31 cellular contexts compared by ENCODE assay signal in the genomic region with DNA sequence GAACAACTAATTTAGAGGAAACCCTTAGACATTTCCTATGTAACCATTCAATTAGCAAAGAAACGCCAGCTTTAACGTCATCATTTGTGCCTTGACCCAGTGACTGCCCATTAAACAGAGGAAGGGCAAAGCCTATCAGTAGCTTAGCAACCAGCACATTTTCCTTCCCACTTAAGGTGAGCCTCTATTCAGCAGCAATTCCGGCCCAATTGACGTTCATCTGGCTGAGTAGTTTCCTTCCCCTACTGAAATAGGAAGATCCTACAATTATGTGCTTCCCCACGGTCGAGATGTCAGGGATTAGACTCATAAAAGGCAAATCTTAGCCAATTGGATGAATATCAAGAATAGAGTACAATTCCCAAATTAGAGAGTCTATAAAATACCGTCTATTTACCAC.
A peak's percentile ranks its signal among the peaks of the same experiment; 100 is the strongest.
DNase-seq lines count a peak whose midpoint lies in the region; ATAC-seq, FAIRE-seq and TF ChIP-seq lines count a peak whose summit lies in the region.
"Had no signal": no experiment of that assay in that cellular context is flagged by ENCODE, and none has a peak within 500 bp of the region (broad histone marks: within the 10 kb centered on the region; RNA-seq: fewer than 3 reads in every experiment).

No MANE protein-coding gene starts in this region.

- ATAC-seq in Right ventricle myocardium inferior (no peak), gastroesophageal sphincter (peak; percentile 72)
- ATAC-seq: A549; activated T-cell treated with anti-CD3 and anti-CD28 coated beads, Interleukin-2, amount 50 U/mL, for 72 hours; CD8-positive, alpha-beta T cell; foreskin keratinocyte; natural killer cell treated with Interleukin-12 subunit alpha and Interleukin-12 subunit beta and Interleukin-15 and Interleukin-18, amount 100 ng/mL, for 72 hours had no signal

- H3K27me3 ChIP-seq in left ventricle myocardium inferior (ENCODE audit: low read depth): no peaks in the 10 kb centered on the region
- H3K27me3 ChIP-seq in gastroesophageal sphincter: no peaks in the 10 kb centered on the region
- no peaks in the 10 kb centered on the region for H3K27me3 ChIP-seq in osteoblast (ENCODE audit: insufficient read depth, low read length)
- H3K27me3 ChIP-seq: breast epithelium, foreskin keratinocyte, sigmoid colon, SJCRH30, vagina had no signal

- no peak overlapping the region for H3K4me2 ChIP-seq in osteoblast (ENCODE audit: insufficient read depth, low read length)
- H3K4me2 ChIP-seq: A549, KMS-11 had no signal

- TF ChIP-seq EP300 in gastroesophageal sphincter (IDR thresholded peaks at IDR 0.05): no peak

- H3K27ac ChIP-seq in left ventricle myocardium inferior (replicated peaks) (peak overlapping the region; percentile 48), gastroesophageal sphincter (no peak overlapping the region), osteoblast (ENCODE audit: low read depth, low read length) (no peak overlapping the region)
- H3K27ac ChIP-seq: A549, foreskin keratinocyte, KMS-11, sigmoid colon, SJCRH30, vagina had no signal

- no peak for TF ChIP-seq POLR2A in gastroesophageal sphincter (IDR thresholded peaks at IDR 0.05)

- TF ChIP-seq CTCF in left ventricle myocardium inferior (IDR thresholded peaks at IDR 0.05; ENCODE audit: borderline replicate concordance) (no peak), gastroesophageal sphincter (IDR thresholded peaks at IDR 0.05) (no peak), osteoblast (IDR thresholded peaks at IDR 0.05; ENCODE audit: extremely low read depth, low read depth, low read length) (no peak)

- no peak overlapping the region for H3K4me3 ChIP-seq in left ventricle myocardium inferior
- H3K4me3 ChIP-seq in gastroesophageal sphincter: no peak overlapping the region
- no peak overlapping the region for H3K4me3 ChIP-seq in osteoblast (ENCODE audit: insufficient read depth, low read length)
- H3K4me3 ChIP-seq: A549, breast epithelium, lower lobe of right lung, sigmoid colon, SJCRH30, vagina had no signal

- H3K36me3 ChIP-seq in left ventricle myocardium inferior: no peaks in the 10 kb centered on the region
- H3K36me3 ChIP-seq in gastroesophageal sphincter: no peaks in the 10 kb centered on the region
- H3K36me3 ChIP-seq in osteoblast (ENCODE audit: insufficient read depth, low read length): no peaks in the 10 kb centered on the region
- H3K36me3 ChIP-seq: breast epithelium, lower lobe of right lung, sigmoid colon, SJCRH30, vagina had no signal

- DNase-seq in left ventricle myocardium inferior (no peak), Right ventricle myocardium inferior (ENCODE audit: missing footprints) (no peak), osteoblast (ENCODE audit: insufficient read length, low spot score, missing footprints) (no peak), NCI-H1694 treated with DMSO at 0.1 percent for 48 hours (lab: John Stamatoyannopoulos, UW) (no peak), frontal cortex (ENCODE audit: low spot score in 2 of 2) (no peak), superior temporal gyrus (ENCODE audit: extremely low spot score) (no peak)
- DNase-seq in activated CD4-positive, alpha-beta T cell treated with anti-CD3 and anti-CD28 coated beads, Interleukin-2, amount 50 U/mL, for 48 hours: no peak
- DNase-seq: activated CD4-positive, alpha-beta T cell treated with anti-CD3 and anti-CD28 coated beads, Interleukin-2, amount 50 U/mL, for 1 hour; activated naive CD4-positive, alpha-beta T cell; activated T-cell treated with anti-CD3 and anti-CD28 coated beads, Interleukin-2, amount 50 U/mL, for 72 hours; CD8-positive, alpha-beta T cell; effector CD4-positive, alpha-beta T cell; foreskin keratinocyte; hypothalamus; lower lobe of right lung; MM.1S; NCI-H1436 treated with DMSO at 0.1 percent for 48 hours; NCI-H2107; NCI-H510A treated with DMSO at 0.1 percent for 48 hours; sigmoid colon; SJCRH30; stimulated activated CD4-positive, alpha-beta T cell treated with anti-CD3 and anti-CD28 coated beads, Interleukin-15, amount 100 ng/mL, for 24 hours; stimulated activated naive CD4-positive, alpha-beta T cell had no signal

- no peaks in the 10 kb centered on the region for H3K9me3 ChIP-seq in left ventricle myocardium inferior (replicated peaks)
- H3K9me3 ChIP-seq in gastroesophageal sphincter: no peaks in the 10 kb centered on the region
- H3K9me3 ChIP-seq in osteoblast (ENCODE audit: low read depth, low read length): no peaks in the 10 kb centered on the region
- H3K9me3 ChIP-seq: A549, breast epithelium, lower lobe of right lung, sigmoid colon, vagina had no signal

- H3K79me2 ChIP-seq in osteoblast (ENCODE audit: insufficient read depth, low read length): no peaks in the 10 kb centered on the region

- H2AFZ ChIP-seq in osteoblast (ENCODE audit: low read length): peak overlapping the region; percentile 2

- no peak for FAIRE-seq in frontal cortex (lab: Jason Lieb, UNC)
- FAIRE-seq: A549, GM12892, RCC 7860 had no signal

- H4K20me1 ChIP-seq in osteoblast (ENCODE audit: insufficient read depth, low read length): no peaks in the 10 kb centered on the region

- intact Hi-C loops in left ventricle myocardium inferior (cut with micrococcal nuclease): no loop called here
- intact Hi-C loops in Right ventricle myocardium inferior (cut with DNase I): no loop called here

- H3K4me1 ChIP-seq in left ventricle myocardium inferior: peaks cover 21% of the 10 kb centered on the region
- H3K4me1 ChIP-seq in gastroesophageal sphincter: no peaks in the 10 kb centered on the region
- no peaks in the 10 kb centered on the region for H3K4me1 ChIP-seq in osteoblast (ENCODE audit: insufficient read depth, low read length)
- H3K4me1 ChIP-seq: A549, breast epithelium, lower lobe of right lung, sigmoid colon had no signal

- WGBS in gastroesophageal sphincter (ENCODE audit: low coverage in 1 of 2), 2 donors: 87 to 90% methylated on average over 7 of the region's 7 CpGs
